8 cellular contexts compared by ENCODE assay signal in the genomic region with DNA sequence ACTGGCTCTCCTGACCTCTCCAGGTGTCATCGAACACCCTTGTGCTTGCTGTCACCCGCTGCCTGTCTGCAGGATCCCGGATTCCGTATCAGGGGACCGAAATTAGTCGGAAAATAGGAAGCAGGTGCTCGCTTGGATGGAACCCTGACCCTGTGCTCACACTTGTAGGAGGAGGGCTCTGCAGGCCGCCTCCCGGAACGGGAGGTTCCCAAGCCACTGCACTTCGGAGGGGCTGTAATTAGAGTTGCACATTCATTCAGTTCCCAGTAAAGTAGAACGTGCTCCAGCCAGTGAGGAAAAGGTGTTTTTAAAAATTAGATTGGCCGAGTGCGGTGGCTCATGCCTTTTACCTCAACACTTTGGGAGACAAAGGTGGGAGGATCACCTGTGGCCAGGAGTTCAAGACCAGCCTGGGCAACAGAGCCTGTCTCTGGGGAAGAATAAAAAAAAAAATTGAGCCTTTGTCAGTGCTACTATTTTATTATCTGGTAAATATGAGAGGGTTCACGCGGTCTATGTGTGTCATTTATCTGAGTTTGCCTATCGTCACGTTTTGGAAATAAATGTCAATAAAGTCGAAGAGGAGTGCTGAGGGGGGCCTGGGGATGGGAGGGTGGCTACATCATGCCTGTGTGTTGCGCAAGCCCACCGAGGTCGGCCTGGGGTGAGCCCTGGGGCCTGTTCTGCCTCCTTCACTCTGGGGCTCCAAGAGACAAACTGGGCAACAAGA. TPM values are rescaled to one million over a fixed set of nuclear protein-coding genes. Genes with fewer than 3 reads are reported as not detected.
DNase-seq lines count a peak whose midpoint lies in the region; ATAC-seq, FAIRE-seq and TF ChIP-seq lines count a peak whose summit lies in the region.

No MANE protein-coding gene starts in this region.

- TF ChIP-seq EP300 in HepG2 (IDR thresholded peaks at IDR 0.05; ENCODE audit: low read depth in 2 of 2, low read length in 2 of 2): peak in 1 of 2 experiments; percentile 60
- TF ChIP-seq EP300 in HepG2 (CRISPR knock-in tag; IDR thresholded peaks at IDR 0.05; ENCODE audit: borderline replicate concordance): peak; percentile 77

- intact Hi-C loops in mammary epithelial cell (cut with micrococcal nuclease) (loop anchor here (1.0 to 10.0 kb wide), 4 partner anchors 30 to 236 kb away; partner anchors contain the start of genes ABHD16B, RTEL1, TNFRSF6B and TPD52L2), HepG2 (cut with micrococcal nuclease; ENCODE audit: unreplicated experiment) (loop anchor here (1.0 to 5.0 kb wide), 3 partner anchors 30 to 91 kb away; partner anchors contain the start of genes PTK6 and RTEL1)

- H3K79me2 ChIP-seq in mammary epithelial cell (ENCODE audit: insufficient read depth, low read length) (peaks cover 51% of the 10 kb centered on the region), HepG2 (ENCODE audit: insufficient read depth, low read length) (peaks cover 22% of the 10 kb centered on the region)

- no peaks in the 10 kb centered on the region for H3K27me3 Mint-ChIP-seq in T-helper 17 cell

- ATAC-seq in T-helper 17 cell (no peak), HepG2 (peak; percentile 84), HG03460 (IDR thresholded peaks at IDR 0.05; ENCODE audit: unreplicated experiment) (no peak)

- POLR2A ChIA-PET in HepG2 (lab: Yijun Ruan, JAX): interaction anchor here (1.4 to 4.6 kb wide), 8 partner anchors 10 to 237 kb away, joined by 3 to 45 read pairs (median 10); partner anchors contain the start of genes ARFRP1, PTK6, RTEL1 and TPD52L2

- FAIRE-seq in GM12891 (lab: Jason Lieb, UNC) (peak; percentile 61), HepG2 (lab: Jason Lieb, UNC) (peak; percentile 50)

- no peaks in the 10 kb centered on the region for H4K20me1 ChIP-seq in mammary epithelial cell (ENCODE audit: insufficient read depth, low read length)
- no peaks in the 10 kb centered on the region for H4K20me1 ChIP-seq in HepG2 (ENCODE audit: insufficient read depth, low read length)

- peak overlapping the region; percentile 38 for H3K27ac ChIP-seq in mammary epithelial cell (ENCODE audit: insufficient read depth, low read depth, low read length)
- peak overlapping the region; percentile 75 for H3K27ac ChIP-seq in HepG2 (ENCODE audit: extremely low read length, insufficient read depth, low read length)

- H3K27me3 ChIP-seq in mammary epithelial cell (ENCODE audit: insufficient read depth, low read length) (no peaks in the 10 kb centered on the region), HepG2 (ENCODE audit: control insufficient read depth in 1 of 2, insufficient read depth in 2 of 2, low read length in 2 of 2) (peaks cover 0 to 2% of the 10 kb centered on the region in 2 experiments; a peak in 1 of 5 replicates)

- TF ChIP-seq POLR2A in GM12891 (IDR thresholded peaks at IDR 0.05; ENCODE audit: low read depth, low read length) (no peak; the same call in 1 of the 2 replicates), HepG2 (IDR thresholded peaks at IDR 0.05; ENCODE audit: insufficient read depth in 1 of 2, low read depth in 2 of 2, low read length in 2 of 2) (peak; percentile 65 to 83; a peak in 2 of 4 replicates)

- H3K9me3 ChIP-seq in T-helper 17 cell (ENCODE audit: control insufficient read depth, low read length, poor library complexity, severe bottlenecking) (no peaks in the 10 kb centered on the region), mammary epithelial cell (replicated peaks; ENCODE audit: insufficient read depth, low read length) (no peaks in the 10 kb centered on the region), HepG2 (ENCODE audit: low read length) (no peaks in the 10 kb centered on the region)

- peaks cover 6% of the 10 kb centered on the region for H3K36me3 Mint-ChIP-seq in T-helper 17 cell (ENCODE audit: low read depth)

- peak overlapping the region; percentile 51 for H2AFZ ChIP-seq in mammary epithelial cell (ENCODE audit: low read depth, low read length)
- peak overlapping the region; percentile 38 for H2AFZ ChIP-seq in HepG2 (ENCODE audit: low read length)

- H3K36me3 ChIP-seq in mammary epithelial cell (ENCODE audit: insufficient read depth, low read length): no peaks in the 10 kb centered on the region
- no peaks in the 10 kb centered on the region for H3K36me3 ChIP-seq in HepG2 (replicated peaks in 1 of 2; ENCODE audit: control insufficient read depth in 1 of 2, insufficient read depth in 2 of 2, low read length in 2 of 2)

- BruUV-seq in mammary epithelial cell (replicated peaks; lab: Mats Ljungman, UMichigan): TSS peak; percentile 59
- BruUV-seq in HepG2 (replicated peaks; lab: Mats Ljungman, UMichigan): TSS peak; percentile 73

- in situ Hi-C loops in mammary epithelial cell (cut with MboI; ENCODE audit: low sequenced_read_pairs in 2 of 2) (no loop called here), HepG2 (cut with HindIII; ENCODE audit: extremely low pct_ligation_motif_present, low pct_unique_long_range_greater_than_20kb) (no loop called here)

- TF ChIP-seq RAD21 in HepG2 (CRISPR knock-in tag; IDR thresholded peaks at IDR 0.05): peak; percentile 71

- no peak for DNase-seq in GM12891 (ENCODE audit: insufficient read length, low spot score)
- DNase-seq in NCI-H187 (lab: John Stamatoyannopoulos, UW): peak; percentile 58 to 80
- peak in 1 of 3 donors; percentile 31 for DNase-seq in T-helper 17 cell
- peak; percentile 78 for DNase-seq in mammary epithelial cell
- peak; percentile 88 for DNase-seq in HepG2 (ENCODE audit: low spot score)
- DNase-seq in stimulated activated CD4-positive, alpha-beta T cell treated with anti-CD3 and anti-CD28 coated beads, Interleukin-4, amount 100 ng/mL, for 1 hour: peak; percentile 70
- no peak for DNase-seq in NK-92 (lab: John Stamatoyannopoulos, UW; ENCODE audit: unreplicated experiment)

- dilution Hi-C loops in mammary epithelial cell (cut with HindIII; ENCODE audit: low sequenced_read_pairs): no loop called here

- WGBS in mammary epithelial cell (ENCODE audit: low coverage, missing lambda C conversion rate): 5% methylated on average over 22 of the region's 22 CpGs
- WGBS in HepG2 (ENCODE audit: low lambda C conversion rate): 6% methylated on average over 22 of the region's 22 CpGs

- H3K4me1 ChIP-seq in mammary epithelial cell (ENCODE audit: insufficient read depth, low read length): peaks cover 11% of the 10 kb centered on the region
- H3K4me1 ChIP-seq in HepG2 (ENCODE audit: insufficient read depth, low read length): peaks cover 48% of the 10 kb centered on the region

- peak overlapping the region; percentile 95 for H3K27ac Mint-ChIP-seq in T-helper 17 cell

- peak overlapping the region; percentile 93 to 99 (median 97) for H3K4me3 ChIP-seq in mammary epithelial cell (replicated peaks in 1 of 3; ENCODE audit: insufficient read depth in 1 of 3, low read depth in 2 of 3, low read length in 3 of 3)
- H3K4me3 ChIP-seq in HepG2 (replicated peaks in 1 of 3; ENCODE audit: insufficient read depth in 1 of 3, low read depth in 2 of 3, low read length in 3 of 3): peak overlapping the region; percentile 77 to 100 (median 98)

- H3K4me2 ChIP-seq in mammary epithelial cell (ENCODE audit: insufficient read depth, low read depth, low read length) (peak overlapping the region; percentile 95), HepG2 (ENCODE audit: low read depth, low read length) (peak overlapping the region; percentile 99)

- CTCF ChIA-PET in mammary epithelial cell (lab: Charles Lee; ENCODE audit: low non-redundant PET): no interaction called here
- CTCF ChIA-PET in HepG2 (lab: Yijun Ruan, JAX; ENCODE audit: low intra/inter-chr PET ratio, low total read pairs): interaction anchor here (0.6 kb wide), 1 partner anchor 154 kb away, joined by 3 read pairs; no protein-coding TSS in a partner anchor

- peak overlapping the region; percentile 98 for H3K4me3 Mint-ChIP-seq in T-helper 17 cell

- H3K9ac ChIP-seq in mammary epithelial cell (ENCODE audit: insufficient read depth, low read length) (peak overlapping the region; percentile 36), HepG2 (ENCODE audit: insufficient read depth, low read depth, low read length) (peak overlapping the region; percentile 94)

- TF ChIP-seq CTCF in mammary epithelial cell (conservative IDR thresholded peaks at IDR 0.05 in 1 of 2, IDR thresholded peaks at IDR 0.05 in 1 of 2; ENCODE audit: extremely low read depth in 1 of 2, insufficient read depth in 1 of 2, low read depth in 1 of 2, low read length in 2 of 2) (no peak), HepG2 (CRISPR knock-in tag; IDR thresholded peaks at IDR 0.05) (peak; percentile 34)

- H3K4me1 Mint-ChIP-seq in T-helper 17 cell: peaks cover 15% of the 10 kb centered on the region

RNA-seq across cellular contexts. Expression of gene GMEB2, which starts 1.5 kb away (rescaled TPM):
- polyA plus RNA-seq in GM12891 (2012; ENCODE audit: low read depth, missing spikeins): 7.4 TPM
- 10 to 100 TPM; 17.3 to 21.0 TPM for total RNA-seq in T-helper 17 cell
- total RNA-seq in mammary epithelial cell: 10 to 100 TPM in 1 of 2 donors, 1 to 10 TPM in 1; 9.3 to 12.8 TPM
- polyA plus RNA-seq in mammary epithelial cell: 8.3 TPM
- 9.4 TPM for polyA minus RNA-seq in mammary epithelial cell
- total RNA-seq in HepG2 (2016; rRNA removed; fragmentation: Illumina TruSeq; extraction: Trizol): 11.6 and 12.4 TPM in 2 replicates
- total RNA-seq in HepG2 (2016; cell fraction: cytosol; rRNA removed; fragmentation: Illumina TruSeq; extraction: Trizol; ENCODE audit: low read depth): 2.2 and 2.3 TPM in 2 replicates
- total RNA-seq in HepG2 (2016; cell fraction: insoluble cytoplasmic fraction; rRNA removed; fragmentation: Illumina TruSeq; extraction: Trizol): 9.6 and 12.4 TPM in 2 replicates
- total RNA-seq in HepG2 (2016; cell fraction: membrane; rRNA removed; fragmentation: Illumina TruSeq; extraction: Trizol): 6.9 and 7.8 TPM in 2 replicates
- 7.8 and 10.3 TPM in 2 replicates for total RNA-seq in HepG2 (2016; cell fraction: nucleus; rRNA removed; fragmentation: Illumina TruSeq; extraction: Trizol)
- polyA plus RNA-seq in HepG2 (2011; rRNA removed): 10.6 and 11.5 TPM in 2 replicates
- polyA plus RNA-seq in HepG2 (2011; cell fraction: cytosol; rRNA removed): 8.5 and 9.9 TPM in 2 replicates
- 20.2 and 24.4 TPM in 2 replicates for polyA plus RNA-seq in HepG2 (2011; cell fraction: nucleus; rRNA removed)
- 6.9 and 8.7 TPM in 2 replicates for polyA plus RNA-seq in HepG2 (2012)
- 1.5 TPM in 2 replicates for polyA plus RNA-seq in HepG2 (2016; cell fraction: cytosol; fragmentation: Illumina TruSeq; extraction: Trizol; ENCODE audit: low read depth)
- polyA plus RNA-seq in HepG2 (2016; cell fraction: insoluble cytoplasmic fraction; fragmentation: Illumina TruSeq; extraction: Trizol; ENCODE audit: low read depth): 9.6 and 12.8 TPM in 2 replicates
- polyA plus RNA-seq in HepG2 (2016; cell fraction: membrane; fragmentation: Illumina TruSeq; extraction: Trizol; ENCODE audit: low read depth): 3.9 and 4.4 TPM in 2 replicates
- polyA plus RNA-seq in HepG2 (2016; cell fraction: nucleus; fragmentation: Illumina TruSeq; extraction: Trizol; ENCODE audit: insufficient read depth, low read depth): 17.0 TPM in 2 replicates
- polyA minus RNA-seq in HepG2 (2011; rRNA and poly(A)+ RNA removed; ENCODE audit: low replicate concordance): 9.4 and 15.1 TPM in 2 replicates
- polyA minus RNA-seq in HepG2 (2011; cell fraction: cytosol; rRNA and poly(A)+ RNA removed): 6.5 and 6.7 TPM in 2 replicates
- 5.6 and 6.2 TPM in 2 replicates for polyA minus RNA-seq in HepG2 (2011; cell fraction: nucleus; rRNA and poly(A)+ RNA removed)

RNA-seq across cellular contexts. Expression of gene STMN3, which starts 24.8 kb away (rescaled TPM):
- polyA plus RNA-seq in GM12891 (2012; ENCODE audit: low read depth, missing spikeins): 1.7 TPM
- total RNA-seq in T-helper 17 cell (10 to 100 TPM; 51.0 to 67.4 TPM), mammary epithelial cell (1 to 10 TPM; 7.5 to 8.5 TPM), HepG2 (2016; rRNA removed; fragmentation: Illumina TruSeq; extraction: Trizol) (28.1 and 48.3 TPM in 2 replicates)
- polyA plus RNA-seq in mammary epithelial cell (15.2 TPM), HepG2 (2011; rRNA removed) (21.0 and 28.5 TPM in 2 replicates)
- polyA minus RNA-seq in mammary epithelial cell: 10.4 TPM
- 9.7 and 10.6 TPM in 2 replicates for total RNA-seq in HepG2 (2016; cell fraction: cytosol; rRNA removed; fragmentation: Illumina TruSeq; extraction: Trizol; ENCODE audit: low read depth)
- 26.7 and 50.6 TPM in 2 replicates for total RNA-seq in HepG2 (2016; cell fraction: insoluble cytoplasmic fraction; rRNA removed; fragmentation: Illumina TruSeq; extraction: Trizol)
- total RNA-seq in HepG2 (2016; cell fraction: membrane; rRNA removed; fragmentation: Illumina TruSeq; extraction: Trizol): 20.0 and 20.9 TPM in 2 replicates
- total RNA-seq in HepG2 (2016; cell fraction: nucleus; rRNA removed; fragmentation: Illumina TruSeq; extraction: Trizol): 36.8 and 43.1 TPM in 2 replicates
- polyA plus RNA-seq in HepG2 (2011; cell fraction: cytosol; rRNA removed): 22.7 and 33.5 TPM in 2 replicates
- polyA plus RNA-seq in HepG2 (2011; cell fraction: nucleus; rRNA removed): 98.2 and 123 TPM in 2 replicates
- polyA plus RNA-seq in HepG2 (2012): 13.1 and 18.3 TPM in 2 replicates
- polyA plus RNA-seq in HepG2 (2016; cell fraction: cytosol; fragmentation: Illumina TruSeq; extraction: Trizol; ENCODE audit: low read depth): 10.7 and 12.2 TPM in 2 replicates
- polyA plus RNA-seq in HepG2 (2016; cell fraction: insoluble cytoplasmic fraction; fragmentation: Illumina TruSeq; extraction: Trizol; ENCODE audit: low read depth): 28.3 and 29.5 TPM in 2 replicates
- 16.2 and 16.7 TPM in 2 replicates for polyA plus RNA-seq in HepG2 (2016; cell fraction: membrane; fragmentation: Illumina TruSeq; extraction: Trizol; ENCODE audit: low read depth)
- polyA plus RNA-seq in HepG2 (2016; cell fraction: nucleus; fragmentation: Illumina TruSeq; extraction: Trizol; ENCODE audit: insufficient read depth, low read depth): 84.0 and 90.0 TPM in 2 replicates
- 1.7 and 23.2 TPM in 2 replicates for polyA minus RNA-seq in HepG2 (2011; rRNA and poly(A)+ RNA removed; ENCODE audit: low replicate concordance)
- 8.5 and 11.0 TPM in 2 replicates for polyA minus RNA-seq in HepG2 (2011; cell fraction: cytosol; rRNA and poly(A)+ RNA removed)
- 3.3 and 5.6 TPM in 2 replicates for polyA minus RNA-seq in HepG2 (2011; cell fraction: nucleus; rRNA and poly(A)+ RNA removed)

RNA-seq across cellular contexts. Expression of gene RTEL1, which starts 29.7 kb away (rescaled TPM):
- polyA plus RNA-seq in GM12891 (2012; ENCODE audit: low read depth, missing spikeins): 8.8 TPM
- total RNA-seq in T-helper 17 cell (10 to 100 TPM; 30.7 to 35.0 TPM), mammary epithelial cell (10 to 100 TPM in 1 of 2 donors, 1 to 10 TPM in 1; 8.0 to 32.5 TPM), HepG2 (2016; rRNA removed; fragmentation: Illumina TruSeq; extraction: Trizol) (10.9 and 21.8 TPM in 2 replicates)
- polyA plus RNA-seq in mammary epithelial cell (11.5 TPM), HepG2 (2011; rRNA removed) (29.5 and 36.4 TPM in 2 replicates)
- 87.4 TPM for polyA minus RNA-seq in mammary epithelial cell
- 1.6 and 2.4 TPM in 2 replicates for total RNA-seq in HepG2 (2016; cell fraction: cytosol; rRNA removed; fragmentation: Illumina TruSeq; extraction: Trizol; ENCODE audit: low read depth)
- total RNA-seq in HepG2 (2016; cell fraction: insoluble cytoplasmic fraction; rRNA removed; fragmentation: Illumina TruSeq; extraction: Trizol): 8.3 and 23.6 TPM in 2 replicates
- total RNA-seq in HepG2 (2016; cell fraction: membrane; rRNA removed; fragmentation: Illumina TruSeq; extraction: Trizol): 4.7 and 6.3 TPM in 2 replicates
- total RNA-seq in HepG2 (2016; cell fraction: nucleus; rRNA removed; fragmentation: Illumina TruSeq; extraction: Trizol): 34.3 and 37.2 TPM in 2 replicates
- 3.8 and 9.1 TPM in 2 replicates for polyA plus RNA-seq in HepG2 (2011; cell fraction: cytosol; rRNA removed)
- polyA plus RNA-seq in HepG2 (2011; cell fraction: nucleus; rRNA removed): 268 and 385 TPM in 2 replicates
- 16.7 and 17.6 TPM in 2 replicates for polyA plus RNA-seq in HepG2 (2012)
- polyA plus RNA-seq in HepG2 (2016; cell fraction: cytosol; fragmentation: Illumina TruSeq; extraction: Trizol; ENCODE audit: low read depth): 1.9 TPM in 2 replicates
- 8.6 and 15.7 TPM in 2 replicates for polyA plus RNA-seq in HepG2 (2016; cell fraction: insoluble cytoplasmic fraction; fragmentation: Illumina TruSeq; extraction: Trizol; ENCODE audit: low read depth)
- polyA plus RNA-seq in HepG2 (2016; cell fraction: membrane; fragmentation: Illumina TruSeq; extraction: Trizol; ENCODE audit: low read depth): 4.9 and 5.5 TPM in 2 replicates
- 117 and 129 TPM in 2 replicates for polyA plus RNA-seq in HepG2 (2016; cell fraction: nucleus; fragmentation: Illumina TruSeq; extraction: Trizol; ENCODE audit: insufficient read depth, low read depth)
- 47.6 and 86.8 TPM in 2 replicates for polyA minus RNA-seq in HepG2 (2011; rRNA and poly(A)+ RNA removed; ENCODE audit: low replicate concordance)
- polyA minus RNA-seq in HepG2 (2011; cell fraction: cytosol; rRNA and poly(A)+ RNA removed): 5.5 and 5.7 TPM in 2 replicates
- polyA minus RNA-seq in HepG2 (2011; cell fraction: nucleus; rRNA and poly(A)+ RNA removed): 78.0 and 85.2 TPM in 2 replicates

RNA-seq across cellular contexts. Expression of gene HELZ2, which starts 54.4 kb away (rescaled TPM):
- polyA plus RNA-seq in GM12891 (2012; ENCODE audit: low read depth, missing spikeins): 12.6 TPM
- 10 to 100 TPM; 48.0 to 54.8 TPM for total RNA-seq in T-helper 17 cell
- total RNA-seq in mammary epithelial cell: 10 to 100 TPM; 19.0 to 27.7 TPM
- polyA plus RNA-seq in mammary epithelial cell: 5.0 TPM
- 39.5 TPM for polyA minus RNA-seq in mammary epithelial cell
- 8.4 and 10.1 TPM in 2 replicates for total RNA-seq in HepG2 (2016; rRNA removed; fragmentation: Illumina TruSeq; extraction: Trizol)
- total RNA-seq in HepG2 (2016; cell fraction: cytosol; rRNA removed; fragmentation: Illumina TruSeq; extraction: Trizol; ENCODE audit: low read depth): 1.7 and 2.1 TPM in 2 replicates
- 6.8 and 10.0 TPM in 2 replicates for total RNA-seq in HepG2 (2016; cell fraction: insoluble cytoplasmic fraction; rRNA removed; fragmentation: Illumina TruSeq; extraction: Trizol)
- 2.8 and 4.3 TPM in 2 replicates for total RNA-seq in HepG2 (2016; cell fraction: membrane; rRNA removed; fragmentation: Illumina TruSeq; extraction: Trizol)
- total RNA-seq in HepG2 (2016; cell fraction: nucleus; rRNA removed; fragmentation: Illumina TruSeq; extraction: Trizol): 12.8 and 18.4 TPM in 2 replicates
- polyA plus RNA-seq in HepG2 (2011; rRNA removed): 9.6 and 16.1 TPM in 2 replicates
- polyA plus RNA-seq in HepG2 (2011; cell fraction: cytosol; rRNA removed): 4.5 and 6.0 TPM in 2 replicates
- polyA plus RNA-seq in HepG2 (2011; cell fraction: nucleus; rRNA removed): 39.6 and 48.2 TPM in 2 replicates
- 12.3 and 14.4 TPM in 2 replicates for polyA plus RNA-seq in HepG2 (2012)
- polyA plus RNA-seq in HepG2 (2016; cell fraction: cytosol; fragmentation: Illumina TruSeq; extraction: Trizol; ENCODE audit: low read depth): 0.26 and 0.46 TPM in 2 replicates
- 5.2 and 6.9 TPM in 2 replicates for polyA plus RNA-seq in HepG2 (2016; cell fraction: insoluble cytoplasmic fraction; fragmentation: Illumina TruSeq; extraction: Trizol; ENCODE audit: low read depth)
- 0.43 and 0.84 TPM in 2 replicates for polyA plus RNA-seq in HepG2 (2016; cell fraction: membrane; fragmentation: Illumina TruSeq; extraction: Trizol; ENCODE audit: low read depth)
- 17.4 and 18.8 TPM in 2 replicates for polyA plus RNA-seq in HepG2 (2016; cell fraction: nucleus; fragmentation: Illumina TruSeq; extraction: Trizol; ENCODE audit: insufficient read depth, low read depth)
- 33.2 and 74.9 TPM in 2 replicates for polyA minus RNA-seq in HepG2 (2011; rRNA and poly(A)+ RNA removed; ENCODE audit: low replicate concordance)
- 41.7 and 42.0 TPM in 2 replicates for polyA minus RNA-seq in HepG2 (2011; cell fraction: cytosol; rRNA and poly(A)+ RNA removed)
- polyA minus RNA-seq in HepG2 (2011; cell fraction: nucleus; rRNA and poly(A)+ RNA removed): 35.3 and 47.0 TPM in 2 replicates

Comparison
In these comparisons a context has a peak if more than half of its experiments do, and no peak if none do; other contexts are left out.
1. DNase-seq: peak in NCI-H187 (2 of 2), mammary epithelial cell (single experiment), HepG2 (single experiment) and stimulated activated CD4-positive, alpha-beta T cell treated with anti-CD3 and anti-CD28 coated beads, Interleukin-4, amount 100 ng/mL, for 1 hour (single experiment); none in GM12891 (single experiment) and NK-92 (single experiment).